ENCODE assay signal across 25 cellular contexts in genomic region chr22:20727118-20728015, GRCh38. TPM values are rescaled to one million over a fixed set of nuclear protein-coding genes. Genes with fewer than 3 reads are reported as not detected.
A peak's percentile ranks its signal among the peaks of the same experiment; 100 is the strongest.
DNase-seq lines count a peak whose midpoint lies in the region; ATAC-seq, FAIRE-seq and TF ChIP-seq lines count a peak whose summit lies in the region.
"Had no signal": no experiment of that assay in that cellular context is flagged by ENCODE, and none has a peak within 500 bp of the region (broad histone marks: within the 10 kb centered on the region; RNA-seq: fewer than 3 reads in every experiment).

No MANE protein-coding gene starts in this region.

- H3K4me3 Mint-ChIP-seq in CD4-positive, CD25-positive, alpha-beta regulatory T cell = no peak overlapping the region
- H3K4me3 Mint-ChIP-seq in astrocyte (ENCODE audit: unreplicated experiment) = no peak overlapping the region
- H3K4me3 Mint-ChIP-seq in stimulated activated naive B cell treated with anti-CD40 and anti-IgM and Interleukin-4, amounts not matched to agents 10 μg/mL and 1 μg/mL and 100 μg/mL, for 72 hours = no peak overlapping the region
- no peak overlapping the region for H3K4me3 Mint-ChIP-seq in CD4-positive, alpha-beta T cell
- H3K4me3 Mint-ChIP-seq: CD14-positive monocyte had no signal

- H3K27me3 ChIP-seq in CD4-positive, CD25-positive, alpha-beta regulatory T cell (ENCODE audit: control insufficient read depth, insufficient read depth, low read length) = no peaks in the 10 kb centered on the region
- no peaks in the 10 kb centered on the region for H3K27me3 ChIP-seq in astrocyte (ENCODE audit: insufficient read depth, low read length)
- no peaks in the 10 kb centered on the region for H3K27me3 ChIP-seq in CD4-positive, alpha-beta T cell (ENCODE audit: control insufficient read depth, insufficient read depth, low read length)
- H3K27me3 ChIP-seq in mammary epithelial cell (ENCODE audit: insufficient read depth, low read length) = no peaks in the 10 kb centered on the region
- H3K27me3 ChIP-seq: BE2C had no signal

- H3K4me1 ChIP-seq in CD4-positive, CD25-positive, alpha-beta regulatory T cell (ENCODE audit: control insufficient read depth, insufficient read depth, low read length, poor library complexity, severe bottlenecking) = no peaks in the 10 kb centered on the region
- H3K4me1 ChIP-seq in astrocyte (ENCODE audit: insufficient read depth, low read length) (no peaks in the 10 kb centered on the region), kidney (ENCODE audit: control insufficient read depth in 1 of 2, insufficient read depth in 1 of 2, low read depth in 1 of 2, low read length in 2 of 2) (no peaks in the 10 kb centered on the region), mammary epithelial cell (ENCODE audit: insufficient read depth, low read length) (no peaks in the 10 kb centered on the region)
- H3K4me1 ChIP-seq: BE2C had no signal

- TF ChIP-seq CTCF in astrocyte (IDR thresholded peaks at IDR 0.05; ENCODE audit: insufficient read depth, low read depth, low read length) (no peak), kidney (IDR thresholded peaks at IDR 0.05; ENCODE audit: borderline replicate concordance, extremely low read depth, insufficient read depth) (no peak), mammary epithelial cell (conservative IDR thresholded peaks at IDR 0.05 in 1 of 2, IDR thresholded peaks at IDR 0.05 in 1 of 2; ENCODE audit: extremely low read depth in 1 of 2, insufficient read depth in 1 of 2, low read depth in 1 of 2, low read length in 2 of 2) (no peak)
- no peak for TF ChIP-seq CTCF in CD4-positive, alpha-beta T cell (IDR thresholded peaks at IDR 0.05)

- H3K9me3 ChIP-seq in CD4-positive, CD25-positive, alpha-beta regulatory T cell (ENCODE audit: control insufficient read depth in 2 of 2, low read length in 2 of 2) = no peaks in the 10 kb centered on the region
- no peaks in the 10 kb centered on the region for H3K9me3 ChIP-seq in astrocyte (ENCODE audit: insufficient read depth, low read depth, low read length)
- H3K9me3 ChIP-seq in kidney (ENCODE audit: control insufficient read depth in 1 of 2, low read length in 2 of 2) = no peaks in the 10 kb centered on the region
- no peaks in the 10 kb centered on the region for H3K9me3 ChIP-seq in CD4-positive, alpha-beta T cell (ENCODE audit: control insufficient read depth, low read length)
- H3K9me3 ChIP-seq in mammary epithelial cell (replicated peaks; ENCODE audit: insufficient read depth, low read length) = no peaks in the 10 kb centered on the region
- H3K9me3 ChIP-seq: BE2C, SK-N-SH had no signal

- H3K4me3 ChIP-seq in CD4-positive, CD25-positive, alpha-beta regulatory T cell (ENCODE audit: low read depth, low read length) = no peak overlapping the region
- H3K4me3 ChIP-seq in astrocyte (ENCODE audit: insufficient read depth, low read depth, low read length) = no peak overlapping the region
- H3K4me3 ChIP-seq in kidney (ENCODE audit: low read length in 2 of 2) = no peak overlapping the region
- H3K4me3 ChIP-seq in mammary epithelial cell (replicated peaks in 1 of 3; ENCODE audit: insufficient read depth in 1 of 3, low read depth in 2 of 3, low read length in 3 of 3) = no peak overlapping the region

- H3K4me1 Mint-ChIP-seq in CD4-positive, CD25-positive, alpha-beta regulatory T cell = peaks cover 0 to 2% (median 0%) of the 10 kb centered on the region in 4 donors
- no peaks in the 10 kb centered on the region for H3K4me1 Mint-ChIP-seq in astrocyte (ENCODE audit: low read depth, unreplicated experiment)
- H3K4me1 Mint-ChIP-seq in stimulated activated naive B cell treated with anti-CD40 and anti-IgM and Interleukin-4, amounts not matched to agents 10 μg/mL and 1 μg/mL and 100 μg/mL, for 72 hours = peaks cover 0 to 2% of the 10 kb centered on the region in 2 donors
- no peaks in the 10 kb centered on the region for H3K4me1 Mint-ChIP-seq in CD4-positive, alpha-beta T cell (ENCODE audit: low read depth)
- H3K4me1 Mint-ChIP-seq: CD14-positive monocyte had no signal

- no peak for ATAC-seq in CD4-positive, CD25-positive, alpha-beta regulatory T cell (ENCODE audit: low read depth in 2 of 2)
- no peak for ATAC-seq in stimulated activated naive B cell treated with anti-CD40 and anti-IgM and Interleukin-4, amounts not matched to agents 10 μg/mL and 1 μg/mL and 100 μg/mL, for 72 hours (replicated peaks)
- ATAC-seq in CD4-positive, alpha-beta T cell (ENCODE audit: poor library complexity) = no peak
- ATAC-seq in HG02623 (IDR thresholded peaks at IDR 0.05; ENCODE audit: unreplicated experiment) = no peak
- ATAC-seq: HCT116 had no signal

- no peaks in the 10 kb centered on the region for H3K79me2 ChIP-seq in astrocyte (ENCODE audit: insufficient read depth, low read length)
- H3K79me2 ChIP-seq in mammary epithelial cell (ENCODE audit: insufficient read depth, low read length) = no peaks in the 10 kb centered on the region

- H3K27ac Mint-ChIP-seq in CD4-positive, CD25-positive, alpha-beta regulatory T cell = peak overlapping the region; percentile 48 to 66 (median 54)
- H3K27ac Mint-ChIP-seq in astrocyte (ENCODE audit: unreplicated experiment) = peak overlapping the region; percentile 28
- H3K27ac Mint-ChIP-seq in stimulated activated naive B cell treated with anti-CD40 and anti-IgM and Interleukin-4, amounts not matched to agents 10 μg/mL and 1 μg/mL and 100 μg/mL, for 72 hours = peak overlapping the region; percentile 20
- H3K27ac Mint-ChIP-seq in CD4-positive, alpha-beta T cell = no peak overlapping the region

- WGBS in mammary epithelial cell (ENCODE audit: low coverage, missing lambda C conversion rate) = 86% methylated on average over 26 of the region's 29 CpGs

- dilution Hi-C loops in mammary epithelial cell (cut with HindIII; ENCODE audit: low sequenced_read_pairs) = no loop called here

- H4K20me1 ChIP-seq in astrocyte (ENCODE audit: insufficient read depth, low read length) = no peaks in the 10 kb centered on the region
- no peaks in the 10 kb centered on the region for H4K20me1 ChIP-seq in mammary epithelial cell (ENCODE audit: insufficient read depth, low read length)

- no peak overlapping the region for H2AFZ ChIP-seq in astrocyte (ENCODE audit: low read depth, low read length)
- no peak overlapping the region for H2AFZ ChIP-seq in mammary epithelial cell (ENCODE audit: low read depth, low read length)

- no TSS peak for BruUV-seq in mammary epithelial cell (replicated peaks; lab: Mats Ljungman, UMichigan)

- no peaks in the 10 kb centered on the region for H3K9me3 Mint-ChIP-seq in CD4-positive, CD25-positive, alpha-beta regulatory T cell
- H3K9me3 Mint-ChIP-seq in astrocyte (ENCODE audit: unreplicated experiment) = no peaks in the 10 kb centered on the region
- H3K9me3 Mint-ChIP-seq in stimulated activated naive B cell treated with anti-CD40 and anti-IgM and Interleukin-4, amounts not matched to agents 10 μg/mL and 1 μg/mL and 100 μg/mL, for 72 hours = no peaks in the 10 kb centered on the region
- H3K9me3 Mint-ChIP-seq in CD4-positive, alpha-beta T cell = no peaks in the 10 kb centered on the region
- H3K9me3 Mint-ChIP-seq: CD14-positive monocyte had no signal

- intact Hi-C loops in kidney (cut with DNase I) (no loop called here), mammary epithelial cell (cut with micrococcal nuclease) (no loop called here)
- intact Hi-C loops in CD4-positive, alpha-beta T cell (cut with DNase I, micrococcal nuclease) = no loop called here

- DNase-seq in CD4-positive, CD25-positive, alpha-beta regulatory T cell = no peak
- DNase-seq in astrocyte (ENCODE audit: low read depth) (no peak), kidney (peak; percentile 45), cerebellum (ENCODE audit: low spot score) (no peak), mammary epithelial cell (no peak)
- no peak for DNase-seq in stimulated activated naive B cell treated with anti-CD40 and anti-IgM and Interleukin-4, amounts not matched to agents 10 μg/mL and 1 μg/mL and 100 μg/mL, for 72 hours
- DNase-seq in CD4-positive, alpha-beta T cell = no peak
- DNase-seq: 8988T, ACHN, BE2C, DMS79 treated with DMSO at 0.1 percent for 48 hours, GF-D8, Karpas-422, NCI-H1105, NCI-H1436 treated with DMSO at 0.1 percent for 48 hours, NCI-H187 treated with DMSO at 0.1 percent for 48 hours, NCI-H2171 treated with DMSO at 0.1 percent for 48 hours, NCI-H345, NCI-H510A treated with DMSO at 0.1 percent for 48 hours, SK-N-SH had no signal

- no peak for FAIRE-seq in astrocyte (lab: Jason Lieb, UNC)
- no peak for FAIRE-seq in kidney (lab: Jason Lieb, UNC)
- FAIRE-seq: GM12892 had no signal

- H3K36me3 ChIP-seq in CD4-positive, CD25-positive, alpha-beta regulatory T cell (ENCODE audit: control insufficient read depth, insufficient read depth, low read length) = peaks cover 45% of the 10 kb centered on the region
- H3K36me3 ChIP-seq in astrocyte (ENCODE audit: insufficient read depth, low read length) (peaks cover 3% of the 10 kb centered on the region), kidney (ENCODE audit: control insufficient read depth in 1 of 2, insufficient read depth in 2 of 2, low read length in 2 of 2) (peaks cover 20 to 33% of the 10 kb centered on the region in 2 donors), mammary epithelial cell (ENCODE audit: insufficient read depth, low read length) (peaks cover 3% of the 10 kb centered on the region)

- H3K9ac ChIP-seq in astrocyte (ENCODE audit: low read length) (no peak overlapping the region), kidney (ENCODE audit: low read length in 2 of 2) (no peak overlapping the region), mammary epithelial cell (ENCODE audit: insufficient read depth, low read length) (no peak overlapping the region)
- H3K9ac ChIP-seq: SK-N-SH had no signal

- POLR2A ChIA-PET in CD4-positive, alpha-beta T cell (lab: Charles Lee) = no interaction called here

- no peak overlapping the region for H3K27ac ChIP-seq in CD4-positive, CD25-positive, alpha-beta regulatory T cell (ENCODE audit: insufficient read depth, low read length, poor library complexity, severe bottlenecking)
- H3K27ac ChIP-seq in astrocyte (ENCODE audit: low read depth, low read length) = no peak overlapping the region
- H3K27ac ChIP-seq in kidney (ENCODE audit: low read depth in 2 of 2, low read length in 2 of 2) = no peak overlapping the region
- H3K27ac ChIP-seq in CD4-positive, alpha-beta T cell (ENCODE audit: low read depth, low read length) = no peak overlapping the region
- H3K27ac ChIP-seq in mammary epithelial cell (ENCODE audit: insufficient read depth, low read depth, low read length) = no peak overlapping the region

- in situ Hi-C loops in mammary epithelial cell (cut with MboI; ENCODE audit: low sequenced_read_pairs in 2 of 2) = no loop called here

- H3K27me3 Mint-ChIP-seq in CD4-positive, CD25-positive, alpha-beta regulatory T cell = no peaks in the 10 kb centered on the region
- no peaks in the 10 kb centered on the region for H3K27me3 Mint-ChIP-seq in astrocyte (ENCODE audit: low read depth, unreplicated experiment)
- no peaks in the 10 kb centered on the region for H3K27me3 Mint-ChIP-seq in stimulated activated naive B cell treated with anti-CD40 and anti-IgM and Interleukin-4, amounts not matched to agents 10 μg/mL and 1 μg/mL and 100 μg/mL, for 72 hours
- no peaks in the 10 kb centered on the region for H3K27me3 Mint-ChIP-seq in CD4-positive, alpha-beta T cell

- peaks cover 34% of the 10 kb centered on the region for H3K36me3 Mint-ChIP-seq in CD4-positive, CD25-positive, alpha-beta regulatory T cell
- peaks cover 10% of the 10 kb centered on the region for H3K36me3 Mint-ChIP-seq in astrocyte (ENCODE audit: low read depth, unreplicated experiment)
- H3K36me3 Mint-ChIP-seq in stimulated activated naive B cell treated with anti-CD40 and anti-IgM and Interleukin-4, amounts not matched to agents 10 μg/mL and 1 μg/mL and 100 μg/mL, for 72 hours = peaks cover 33 to 59% of the 10 kb centered on the region in 2 donors
- peaks cover 56% of the 10 kb centered on the region for H3K36me3 Mint-ChIP-seq in CD4-positive, alpha-beta T cell (ENCODE audit: low read depth)

- no peak overlapping the region for H3K4me2 ChIP-seq in astrocyte (ENCODE audit: low read length)
- no peak overlapping the region for H3K4me2 ChIP-seq in mammary epithelial cell (ENCODE audit: insufficient read depth, low read depth, low read length)
- H3K4me2 ChIP-seq: SK-N-SH had no signal

- CTCF ChIA-PET in CD4-positive, alpha-beta T cell (lab: Charles Lee) = no interaction called here
- CTCF ChIA-PET in mammary epithelial cell (lab: Charles Lee; ENCODE audit: low non-redundant PET) = no interaction called here

RNA-seq across cellular contexts. Expression of gene SERPIND1, which starts 46.5 kb away (rescaled TPM):
- total RNA-seq in CD4-positive, CD25-positive, alpha-beta regulatory T cell = not detected
- under 1 TPM in 2 of 4 donors, not detected in 2; 0.10 to 0.29 TPM for polyA plus RNA-seq in CD4-positive, CD25-positive, alpha-beta regulatory T cell
- total RNA-seq in astrocyte = not detected in 2 replicates
- not detected for total RNA-seq in kidney
- not detected for polyA plus RNA-seq in kidney (ENCODE audit: insufficient read depth, low read depth, low replicate concordance)
- total RNA-seq in CD4-positive, alpha-beta T cell = not detected
- total RNA-seq in cerebellum = 3.2 TPM
- total RNA-seq in mammary epithelial cell = not detected
- polyA plus RNA-seq in mammary epithelial cell = not detected
- polyA minus RNA-seq in mammary epithelial cell = not detected
- total RNA-seq: H4 had no signal
- polyA plus RNA-seq: CD14-positive monocyte, SK-N-SH had no signal
